In genomic region chr9:131799177-131799823, GRCh38 we compare ENCODE assay signal across 9 cellular contexts. TPM values are rescaled to one million over a fixed set of nuclear protein-coding genes. Genes with fewer than 3 reads are reported as not detected.
DNase-seq lines count a peak whose midpoint lies in the region; ATAC-seq, FAIRE-seq and TF ChIP-seq lines count a peak whose summit lies in the region.
"Had no signal": no experiment of that assay in that cellular context is flagged by ENCODE, and none has a peak within 500 bp of the region (broad histone marks: within the 10 kb centered on the region; RNA-seq: fewer than 3 reads in every experiment).

No MANE protein-coding gene starts in this region.

- H3K27me3 Mint-ChIP-seq in WTC11 (ENCODE audit: low read depth) (no peaks in the 10 kb centered on the region), type B pancreatic cell (peaks cover 68% of the 10 kb centered on the region)

- H3K27ac Mint-ChIP-seq in WTC11 (no peak overlapping the region), type B pancreatic cell (peak overlapping the region; percentile 20)

- POLR2A ChIA-PET in WTC11 (lab: Charles Lee), result interaction anchor here (0.5 kb wide), 1 partner anchor 84 kb away, joined by 3 read pairs; no protein-coding TSS in a partner anchor

- no peak for FAIRE-seq in D721Med (lab: Jason Lieb, UNC)

- peak; percentile 59 for DNase-seq in DMS 273 (lab: John Stamatoyannopoulos, UW; ENCODE audit: unreplicated experiment)
- no peak for DNase-seq in DMS 273 treated with DMSO at 0.1 percent for 48 hours (lab: John Stamatoyannopoulos, UW)
- DNase-seq in WTC11 (ENCODE audit: low spot score), result peak; percentile 82
- peak; percentile 49 for DNase-seq in choroid plexus epithelial cell (ENCODE audit: low read depth)
- peak; percentile 38 for DNase-seq in midbrain (lab: John Stamatoyannopoulos, UW)
- DNase-seq in type B pancreatic cell (ENCODE audit: extremely low spot score, unreplicated experiment), result peak; percentile 79
- DNase-seq in D721Med (ENCODE audit: insufficient read length, low spot score), result no peak

- H3K4me1 Mint-ChIP-seq in WTC11 (peaks cover 11% of the 10 kb centered on the region), type B pancreatic cell (ENCODE audit: unreplicated experiment) (no peaks in the 10 kb centered on the region)

- ATAC-seq in WTC11 (peak; percentile 78), HG03469 (IDR thresholded peaks at IDR 0.05; ENCODE audit: unreplicated experiment) (no peak)
- ATAC-seq: Panc1 had no signal

- no peak overlapping the region for H3K4me3 Mint-ChIP-seq in WTC11
- no peak overlapping the region for H3K4me3 Mint-ChIP-seq in type B pancreatic cell

- H3K4me3 ChIP-seq in choroid plexus epithelial cell (ENCODE audit: low read depth, low read length), result no peak overlapping the region

- no peaks in the 10 kb centered on the region for H3K36me3 Mint-ChIP-seq in WTC11
- H3K36me3 Mint-ChIP-seq in type B pancreatic cell, result no peaks in the 10 kb centered on the region

- TF ChIP-seq CTCF in WTC11 (IDR thresholded peaks at IDR 0.05), result no peak
- no peak for TF ChIP-seq CTCF in choroid plexus epithelial cell (conservative IDR thresholded peaks at IDR 0.05; ENCODE audit: low read depth, low read length)
- no peak for TF ChIP-seq CTCF in type B pancreatic cell (conservative IDR thresholded peaks at IDR 0.05)
- no peak for TF ChIP-seq CTCF in D721Med (IDR thresholded peaks at IDR 0.05; ENCODE audit: insufficient read depth, missing control alignments)

- peaks cover 5% of the 10 kb centered on the region; the same call in 1 of the 2 replicates for H3K9me3 Mint-ChIP-seq in WTC11
- H3K9me3 Mint-ChIP-seq in type B pancreatic cell, result peaks cover 5% of the 10 kb centered on the region

- CTCF ChIA-PET in WTC11 (lab: Charles Lee), result interaction anchor here (0.8 to 1.1 kb wide), 4 partner anchors 11 to 460 kb away, joined by 3 read pairs; no protein-coding TSS in a partner anchor

TF ChIP-seq in WTC11, 78 proteins besides CTCF, POLR2A, EP300 and RAD21 (continues in another document):
- TF ChIP-seq SP1 (CRISPR knock-in tag; conservative IDR thresholded peaks at IDR 0.05) (peak; percentile 64), FOXK1 (CRISPR knock-in tag; IDR thresholded peaks at IDR 0.05) (peak; percentile 85; the same call in 1 of the 2 replicates), ZBTB21 (CRISPR knock-in tag; IDR thresholded peaks at IDR 0.05; ENCODE audit: borderline replicate concordance) (0 out of 2 replicates have a peak, but pooled peaks have one; percentile 48), ZNF232 (CRISPR knock-in tag; IDR thresholded peaks at IDR 0.05) (peak; percentile 94), TEAD1 (CRISPR knock-in tag; IDR thresholded peaks at IDR 0.05) (peak; percentile 90), NR2C2 (CRISPR knock-in tag; IDR thresholded peaks at IDR 0.05) (no peak), ZNF416 (CRISPR knock-in tag; IDR thresholded peaks at IDR 0.05) (no peak), FOXP1 (CRISPR knock-in tag; IDR thresholded peaks at IDR 0.05; ENCODE audit: borderline replicate concordance) (peak; percentile 80), E2F4 (CRISPR knock-in tag; IDR thresholded peaks at IDR 0.05; ENCODE audit: borderline replicate concordance, low read depth) (peak; percentile 16; the same call in 1 of the 2 replicates), FOXP4 (CRISPR knock-in tag; IDR thresholded peaks at IDR 0.05) (peak; percentile 96), SMAD3 (CRISPR knock-in tag; IDR thresholded peaks at IDR 0.05; ENCODE audit: borderline replicate concordance) (peak; percentile 90), MYBL2 (CRISPR knock-in tag; IDR thresholded peaks at IDR 0.05) (peak; percentile 49; the same call in 1 of the 2 replicates), HMGXB4 (CRISPR knock-in tag; IDR thresholded peaks at IDR 0.05) (no peak), NFYB (CRISPR knock-in tag; conservative IDR thresholded peaks at IDR 0.05; ENCODE audit: low read depth) (no peak), JUN (CRISPR knock-in tag; IDR thresholded peaks at IDR 0.05) (peak; percentile 94), TCF7 (CRISPR knock-in tag; IDR thresholded peaks at IDR 0.05; ENCODE audit: low read depth) (0 out of 2 replicates have a peak, but pooled peaks have one; percentile 48), ZNF121 (CRISPR knock-in tag; IDR thresholded peaks at IDR 0.05) (no peak), TEAD4 (CRISPR knock-in tag; IDR thresholded peaks at IDR 0.05) (peak; percentile 86; the same call in 1 of the 2 replicates), IRF1 (CRISPR knock-in tag; IDR thresholded peaks at IDR 0.05) (no peak)
- TF ChIP-seq, protein P1, sequence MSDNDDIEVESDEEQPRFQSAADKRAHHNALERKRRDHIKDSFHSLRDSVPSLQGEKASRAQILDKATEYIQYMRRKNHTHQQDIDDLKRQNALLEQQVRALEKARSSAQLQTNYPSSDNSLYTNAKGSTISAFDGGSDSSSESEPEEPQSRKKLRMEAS (CRISPR knock-in tag; IDR thresholded peaks at IDR 0.05), result peak; percentile 43; the same call in 1 of the 2 replicates
- TF ChIP-seq, protein P2, sequence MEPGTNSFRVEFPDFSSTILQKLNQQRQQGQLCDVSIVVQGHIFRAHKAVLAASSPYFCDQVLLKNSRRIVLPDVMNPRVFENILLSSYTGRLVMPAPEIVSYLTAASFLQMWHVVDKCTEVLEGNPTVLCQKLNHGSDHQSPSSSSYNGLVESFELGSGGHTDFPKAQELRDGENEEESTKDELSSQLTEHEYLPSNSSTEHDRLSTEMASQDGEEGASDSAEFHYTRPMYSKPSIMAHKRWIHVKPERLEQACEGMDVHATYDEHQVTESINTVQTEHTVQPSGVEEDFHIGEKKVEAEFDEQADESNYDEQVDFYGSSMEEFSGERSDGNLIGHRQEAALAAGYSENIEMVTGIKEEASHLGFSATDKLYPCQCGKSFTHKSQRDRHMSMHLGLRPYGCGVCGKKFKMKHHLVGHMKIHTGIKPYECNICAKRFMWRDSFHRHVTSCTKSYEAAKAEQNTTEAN (CRISPR knock-in tag; IDR thresholded peaks at IDR 0.05), result peak; percentile 36; the same call in 1 of the 2 replicates
- TF ChIP-seq, protein P3, sequence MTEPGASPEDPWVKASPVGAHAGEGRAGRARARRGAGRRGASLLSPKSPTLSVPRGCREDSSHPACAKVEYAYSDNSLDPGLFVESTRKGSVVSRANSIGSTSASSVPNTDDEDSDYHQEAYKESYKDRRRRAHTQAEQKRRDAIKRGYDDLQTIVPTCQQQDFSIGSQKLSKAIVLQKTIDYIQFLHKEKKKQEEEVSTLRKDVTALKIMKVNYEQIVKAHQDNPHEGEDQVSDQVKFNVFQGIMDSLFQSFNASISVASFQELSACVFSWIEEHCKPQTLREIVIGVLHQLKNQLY (CRISPR knock-in tag; IDR thresholded peaks at IDR 0.05), result no peak
- TF ChIP-seq, protein P4, sequence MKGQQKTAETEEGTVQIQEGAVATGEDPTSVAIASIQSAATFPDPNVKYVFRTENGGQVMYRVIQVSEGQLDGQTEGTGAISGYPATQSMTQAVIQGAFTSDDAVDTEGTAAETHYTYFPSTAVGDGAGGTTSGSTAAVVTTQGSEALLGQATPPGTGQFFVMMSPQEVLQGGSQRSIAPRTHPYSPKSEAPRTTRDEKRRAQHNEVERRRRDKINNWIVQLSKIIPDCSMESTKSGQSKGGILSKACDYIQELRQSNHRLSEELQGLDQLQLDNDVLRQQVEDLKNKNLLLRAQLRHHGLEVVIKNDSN (CRISPR knock-in tag; IDR thresholded peaks at IDR 0.05), result peak; percentile 73; the same call in 1 of the 2 replicates

RNA-seq across cellular contexts. Expression of gene RAPGEF1, which starts 59.4 kb away (rescaled TPM):
- total RNA-seq in WTC11 (2021) (57.9 to 66.2 TPM (median 65.7 TPM) in 3 replicates), type B pancreatic cell (ENCODE audit: low replicate concordance) (45.9 and 51.5 TPM in 2 replicates)

Comparison
In these comparisons a context has a peak if more than half of its experiments do, and no peak if none do; other contexts are left out.
1. DNase-seq: peak in DMS 273 (single experiment), WTC11 (single experiment), choroid plexus epithelial cell (single experiment), midbrain (single experiment) and type B pancreatic cell (single experiment); none in DMS 273 treated with DMSO at 0.1 percent for 48 hours (single experiment) and D721Med (single experiment).